Comparison of ENCODE assay signal across 8 cellular contexts in genomic region chr6:127120109-127120786, GRCh38. TPM values are rescaled to one million over a fixed set of nuclear protein-coding genes. Genes with fewer than 3 reads are reported as not detected.
DNase-seq lines count a peak whose midpoint lies in the region; ATAC-seq and FAIRE-seq lines count a peak whose summit lies in the region.

No MANE protein-coding gene starts in this region.

- peak overlapping the region; percentile 16 for H3K4me3 Mint-ChIP-seq in central memory CD8-positive, alpha-beta T cell
- peak overlapping the region in 9 of 10 donors; percentile 32 to 86 (median 72) for H3K4me3 Mint-ChIP-seq in naive thymus-derived CD4-positive, alpha-beta T cell

- no peak for FAIRE-seq in urothelium cell line (lab: Jason Lieb, UNC)
- FAIRE-seq in RCC 7860 (lab: Jason Lieb, UNC) = no peak

- H3K4me1 Mint-ChIP-seq in central memory CD8-positive, alpha-beta T cell = peaks cover 14% of the 10 kb centered on the region
- H3K4me1 Mint-ChIP-seq in naive thymus-derived CD4-positive, alpha-beta T cell = peaks cover 16 to 32% (median 20%) of the 10 kb centered on the region in 7 donors

- CTCF ChIA-PET in naive thymus-derived CD4-positive, alpha-beta T cell (lab: Charles Lee) = no interaction called here

- DNase-seq in NCI-H82 (lab: John Stamatoyannopoulos, UW) (peak; percentile 24), NCI-H82 treated with DMSO at 0.1 percent for 48 hours (lab: John Stamatoyannopoulos, UW; ENCODE audit: unreplicated experiment) (no peak), urothelium cell line (ENCODE audit: low spot score) (no peak), RCC 7860 (ENCODE audit: low spot score) (no peak), NCI-H1048 (lab: John Stamatoyannopoulos, UW) (no peak)
- no peak for DNase-seq in central memory CD8-positive, alpha-beta T cell (ENCODE audit: low spot score in 2 of 2)
- peak in 1 of 9 donors; percentile 22 for DNase-seq in naive thymus-derived CD4-positive, alpha-beta T cell

- H3K4me3 ChIP-seq in naive thymus-derived CD4-positive, alpha-beta T cell (ENCODE audit: low read length) = no peak overlapping the region

- H3K27me3 ChIP-seq in naive thymus-derived CD4-positive, alpha-beta T cell (ENCODE audit: control insufficient read depth in 2 of 2, insufficient read depth in 2 of 2, low read length in 2 of 2) = peaks cover 5 to 15% of the 10 kb centered on the region in 2 donors

- no peaks in the 10 kb centered on the region for H3K9me3 ChIP-seq in naive thymus-derived CD4-positive, alpha-beta T cell (ENCODE audit: control insufficient read depth in 2 of 3, low read length in 3 of 3)

- ATAC-seq in HG03064 (IDR thresholded peaks at IDR 0.05; ENCODE audit: low read depth, unreplicated experiment) = peak; percentile 1
- no peak for ATAC-seq in central memory CD8-positive, alpha-beta T cell (replicated peaks; ENCODE audit: extremely low read depth, poor library complexity, severe bottlenecking)
- ATAC-seq in naive thymus-derived CD4-positive, alpha-beta T cell = no peak

- POLR2A ChIA-PET in naive thymus-derived CD4-positive, alpha-beta T cell (lab: Charles Lee) = no interaction called here

- no peaks in the 10 kb centered on the region for H3K36me3 ChIP-seq in naive thymus-derived CD4-positive, alpha-beta T cell (ENCODE audit: control insufficient read depth in 2 of 3, insufficient read depth in 3 of 3, low read length in 3 of 3)

- H3K36me3 Mint-ChIP-seq in central memory CD8-positive, alpha-beta T cell (ENCODE audit: insufficient read depth) = no peaks in the 10 kb centered on the region
- no peaks in the 10 kb centered on the region for H3K36me3 Mint-ChIP-seq in naive thymus-derived CD4-positive, alpha-beta T cell

- intact Hi-C loops in naive thymus-derived CD4-positive, alpha-beta T cell (cut with micrococcal nuclease) = loop anchor here in 1 of 2 donors (2.0 kb wide), 1 partner anchor 1967 kb away; the partner anchor contains the start of gene TPD52L1

- H3K27me3 Mint-ChIP-seq in central memory CD8-positive, alpha-beta T cell = peaks cover 95% of the 10 kb centered on the region
- H3K27me3 Mint-ChIP-seq in naive thymus-derived CD4-positive, alpha-beta T cell = peaks cover 68 to 79% (median 70%) of the 10 kb centered on the region in 5 donors

- no peaks in the 10 kb centered on the region for H3K9me3 Mint-ChIP-seq in central memory CD8-positive, alpha-beta T cell
- H3K9me3 Mint-ChIP-seq in naive thymus-derived CD4-positive, alpha-beta T cell = no peaks in the 10 kb centered on the region

- H3K27ac Mint-ChIP-seq in central memory CD8-positive, alpha-beta T cell (ENCODE audit: low read depth) = no peak overlapping the region
- H3K27ac Mint-ChIP-seq in naive thymus-derived CD4-positive, alpha-beta T cell = no peak overlapping the region

- H3K4me1 ChIP-seq in naive thymus-derived CD4-positive, alpha-beta T cell (ENCODE audit: control insufficient read depth in 2 of 2, insufficient read depth in 2 of 2, low read length in 2 of 2) = no peaks in the 10 kb centered on the region

- H3K27ac ChIP-seq in naive thymus-derived CD4-positive, alpha-beta T cell (ENCODE audit: low read depth, low read length) = no peak overlapping the region

RNA-seq across cellular contexts. Expression of gene RSPO3, which starts 1.8 kb away (rescaled TPM):
- total RNA-seq in naive thymus-derived CD4-positive, alpha-beta T cell = not detected
- polyA plus RNA-seq in naive thymus-derived CD4-positive, alpha-beta T cell = not detected
